In genomic region chr6:2786269-2786668, GRCh38 we compare ENCODE assay signal across 26 cellular contexts.
"Had no signal": no experiment of that assay in that cellular context is flagged by ENCODE, and none has a peak within 500 bp of the region (broad histone marks: within the 10 kb centered on the region; RNA-seq: fewer than 3 reads in every experiment).

No MANE protein-coding gene starts in this region.

- DNase-seq: activated B cell treated with CpG ODN at 0.5 μM for 24 hours; activated CD4-positive, alpha-beta T cell treated with anti-CD3 and anti-CD28 coated beads for 48 hours; activated CD4-positive, alpha-beta T cell treated with anti-CD3 and anti-CD28 coated beads, Interleukin-2, amount 50 U/mL, for 1 hour; activated CD4-positive, alpha-beta T cell treated with anti-CD3 and anti-CD28 coated beads, Interleukin-2, amount 50 U/mL, for 48 hours; activated CD8-positive, alpha-beta memory T cell treated with anti-CD3 and anti-CD28 coated beads for 24 hours; activated CD8-positive, alpha-beta T cell treated with anti-CD3 and anti-CD28 coated beads for 36 hours; activated gamma-delta T cell; activated naive CD4-positive, alpha-beta T cell; activated naive CD4-positive, alpha-beta T cell treated with anti-CD3 and anti-CD28 coated beads, Interleukin-2, amount 50 U/mL, for 16 hours; activated naive CD8-positive, alpha-beta T cell treated with anti-CD3 and anti-CD28 coated beads for 36 hours; activated naive CD8-positive, alpha-beta T cell treated with anti-CD3 and anti-CD28 coated beads, Interleukin-2, amount 50 U/mL, for 24 hours; activated T-cell treated with anti-CD3 and anti-CD28 coated beads, Interleukin-2, amount 50 U/mL, for 48 hours; amygdala; aorta; body of pancreas; central memory CD4-positive, alpha-beta T cell; cerebellar nuclear complex; colonic mucosa; effector CD8-positive, alpha-beta T cell; esophagus squamous epithelium; foreskin melanocyte; head of caudate nucleus; T-helper 1 cell; T-helper 2 cell had no signal

- ATAC-seq: activated CD4-positive, CD25-positive, alpha-beta regulatory T cell treated with anti-CD3 and anti-CD28 coated beads, Interleukin-2, amount 50 U/mL, for 24 hours; activated CD8-positive, alpha-beta T cell treated with anti-CD3 and anti-CD28 coated beads for 36 hours; activated naive CD8-positive, alpha-beta T cell treated with anti-CD3 and anti-CD28 coated beads, Interleukin-2, amount 50 U/mL, for 24 hours; body of pancreas; gastroesophageal sphincter had no signal

- H3K4me3 Mint-ChIP-seq: activated B cell treated with CpG ODN at 0.5 μM for 24 hours; activated CD8-positive, alpha-beta T cell treated with anti-CD3 and anti-CD28 coated beads for 36 hours; activated naive CD8-positive, alpha-beta T cell treated with anti-CD3 and anti-CD28 coated beads for 36 hours; activated naive CD8-positive, alpha-beta T cell treated with anti-CD3 and anti-CD28 coated beads, Interleukin-2, amount 50 U/mL, for 24 hours had no signal

- H3K27ac Mint-ChIP-seq: activated B cell treated with CpG ODN at 0.5 μM for 24 hours; activated CD8-positive, alpha-beta T cell treated with anti-CD3 and anti-CD28 coated beads for 36 hours; activated naive CD8-positive, alpha-beta T cell treated with anti-CD3 and anti-CD28 coated beads for 36 hours; activated naive CD8-positive, alpha-beta T cell treated with anti-CD3 and anti-CD28 coated beads, Interleukin-2, amount 50 U/mL, for 24 hours had no signal

- H3K9me3 Mint-ChIP-seq: activated B cell treated with CpG ODN at 0.5 μM for 24 hours; activated CD8-positive, alpha-beta T cell treated with anti-CD3 and anti-CD28 coated beads for 36 hours; activated naive CD8-positive, alpha-beta T cell treated with anti-CD3 and anti-CD28 coated beads for 36 hours; activated naive CD8-positive, alpha-beta T cell treated with anti-CD3 and anti-CD28 coated beads, Interleukin-2, amount 50 U/mL, for 24 hours had no signal

- H3K27me3 Mint-ChIP-seq: activated B cell treated with CpG ODN at 0.5 μM for 24 hours; activated CD8-positive, alpha-beta T cell treated with anti-CD3 and anti-CD28 coated beads for 36 hours; activated naive CD8-positive, alpha-beta T cell treated with anti-CD3 and anti-CD28 coated beads for 36 hours; activated naive CD8-positive, alpha-beta T cell treated with anti-CD3 and anti-CD28 coated beads, Interleukin-2, amount 50 U/mL, for 24 hours had no signal
